In the genomic region with DNA sequence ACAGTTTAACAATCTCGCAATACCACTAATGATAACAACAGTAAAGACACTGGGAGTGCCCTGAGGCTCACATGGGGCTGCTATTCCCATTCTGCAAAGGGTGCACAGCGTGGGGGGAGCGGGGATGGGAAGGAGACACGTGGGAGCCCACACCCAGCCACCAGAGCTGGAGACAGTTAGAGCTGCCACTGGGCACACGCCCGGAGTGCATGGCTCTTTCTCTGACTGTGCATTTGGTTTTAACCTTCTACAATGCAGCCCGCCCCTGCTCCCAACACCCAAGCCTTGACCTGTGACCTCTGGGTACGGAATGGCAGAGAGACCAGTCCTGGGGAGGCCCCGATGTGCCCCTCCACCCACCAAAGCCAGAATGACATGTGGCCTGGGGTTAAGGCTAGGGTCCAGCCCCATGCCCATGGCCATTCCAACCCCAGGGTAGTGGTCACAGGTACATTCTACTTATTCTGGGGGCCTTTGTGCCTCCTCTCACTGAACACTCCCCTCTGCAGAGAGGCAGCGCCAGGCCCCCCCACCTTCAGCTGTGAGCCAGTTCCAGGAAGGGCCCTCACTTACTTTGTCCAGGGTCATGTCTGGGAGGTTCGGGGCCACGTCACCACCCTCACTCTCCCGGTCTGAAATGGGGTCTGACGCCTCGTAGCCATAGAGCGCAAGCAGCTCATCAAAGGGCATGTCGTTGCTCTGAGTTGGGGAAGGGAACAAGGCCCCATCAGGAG, we compare ENCODE assay signal across 21 cellular contexts. TPM values are rescaled to one million over a fixed set of nuclear protein-coding genes. Genes with fewer than 3 reads are reported as not detected.
DNase-seq lines count a peak whose midpoint lies in the region; ATAC-seq and TF ChIP-seq lines count a peak whose summit lies in the region.
"Had no signal": no experiment of that assay in that cellular context is flagged by ENCODE, and none has a peak within 500 bp of the region (broad histone marks: within the 10 kb centered on the region; RNA-seq: fewer than 3 reads in every experiment).

No MANE protein-coding gene starts in this region.

- H3K4me3 Mint-ChIP-seq in CD14-positive monocyte = no peak overlapping the region
- H3K4me3 Mint-ChIP-seq in central memory CD8-positive, alpha-beta T cell = no peak overlapping the region
- H3K4me3 Mint-ChIP-seq: CD4-positive, alpha-beta memory T cell; GM23338; HFFc6 had no signal

- H3K4me1 ChIP-seq in sigmoid colon = no peaks in the 10 kb centered on the region
- H3K4me1 ChIP-seq: A549 had no signal

- no peaks in the 10 kb centered on the region for H3K4me1 Mint-ChIP-seq in CD14-positive monocyte
- no peaks in the 10 kb centered on the region for H3K4me1 Mint-ChIP-seq in central memory CD8-positive, alpha-beta T cell
- H3K4me1 Mint-ChIP-seq: CD4-positive, alpha-beta memory T cell; GM23338; IgD-negative memory B cell had no signal

- H3K36me3 Mint-ChIP-seq in CD14-positive monocyte = peaks cover 0 to 62% of the 10 kb centered on the region in 2 donors
- H3K36me3 Mint-ChIP-seq in central memory CD8-positive, alpha-beta T cell (ENCODE audit: insufficient read depth) = peaks cover 29% of the 10 kb centered on the region

- H3K9me3 Mint-ChIP-seq in CD14-positive monocyte = peaks cover 31 to 42% (median 41%) of the 10 kb centered on the region in 7 donors
- peaks cover 5% of the 10 kb centered on the region for H3K9me3 Mint-ChIP-seq in central memory CD8-positive, alpha-beta T cell

- peaks cover 0 to 8% (median 1%) of the 10 kb centered on the region in 4 donors for H3K9me3 ChIP-seq in sigmoid colon

- H3K27ac Mint-ChIP-seq in CD14-positive monocyte = no peak overlapping the region
- peak overlapping the region; percentile 46 for H3K27ac Mint-ChIP-seq in central memory CD8-positive, alpha-beta T cell (ENCODE audit: low read depth)
- H3K27ac Mint-ChIP-seq: CD4-positive, alpha-beta memory T cell; GM23338; HFFc6; IgD-negative memory B cell had no signal

- TF ChIP-seq CTCF in CD14-positive monocyte (IDR thresholded peaks at IDR 0.05) (no peak), sigmoid colon (IDR thresholded peaks at IDR 0.05) (no peak)

- DNase-seq in CD14-positive monocyte (ENCODE audit: low spot score) (peak; percentile 39), mesenteric fat pad (ENCODE audit: low spot score) (peak; percentile 59), sigmoid colon (peak; percentile 52), T-helper 2 cell (no peak)
- DNase-seq in central memory CD8-positive, alpha-beta T cell (ENCODE audit: low spot score in 2 of 2) = no peak
- DNase-seq: AML-193; CD4-positive, alpha-beta memory T cell; DMS153; DMS79; GDM1; HFFc6 had no signal

- H3K27me3 Mint-ChIP-seq in CD14-positive monocyte (ENCODE audit: low read depth in 3 of 3) = peaks cover 0 to 2% (median 1%) of the 10 kb centered on the region in 3 donors
- H3K27me3 Mint-ChIP-seq in central memory CD8-positive, alpha-beta T cell = no peaks in the 10 kb centered on the region
- H3K27me3 Mint-ChIP-seq: CD4-positive, alpha-beta memory T cell; IgD-negative memory B cell had no signal

- H3K27ac ChIP-seq in sigmoid colon = no peak overlapping the region
- H3K27ac ChIP-seq: 22Rv1, A549, C4-2B had no signal

- WGBS in sigmoid colon, 2 donors = 96 to 97% methylated on average over 17 of the region's 17 CpGs

- no peak overlapping the region for H3K4me3 ChIP-seq in sigmoid colon
- H3K4me3 ChIP-seq: A549, GM23338 had no signal

- TF ChIP-seq EP300 in sigmoid colon (IDR thresholded peaks at IDR 0.05) = no peak

- no peaks in the 10 kb centered on the region for H3K27me3 ChIP-seq in sigmoid colon

- intact Hi-C loops in CD14-positive monocyte (cut with micrococcal nuclease) = no loop called here
- intact Hi-C loops in sigmoid colon (cut with DNase I) = no loop called here

- TF ChIP-seq POLR2A in sigmoid colon (IDR thresholded peaks at IDR 0.05) = no peak

- no peak for ATAC-seq in central memory CD8-positive, alpha-beta T cell (replicated peaks; ENCODE audit: extremely low read depth, poor library complexity, severe bottlenecking)
- ATAC-seq in HG03175 (IDR thresholded peaks at IDR 0.05; ENCODE audit: unreplicated experiment) (no peak), HG03159 (IDR thresholded peaks at IDR 0.05; ENCODE audit: unreplicated experiment) (no peak), GM21515 (IDR thresholded peaks at IDR 0.05; ENCODE audit: unreplicated experiment) (no peak)
- ATAC-seq: A549, GM23338, HCT116, HepG2 had no signal

- H3K36me3 ChIP-seq in sigmoid colon = peaks cover 21 to 92% (median 67%) of the 10 kb centered on the region in 4 donors

RNA-seq across cellular contexts. Expression of a gene that starts 17.1 kb away (rescaled TPM):
- polyA plus RNA-seq in CD14-positive monocyte = 1 to 10 TPM; 3.6 to 6.9 TPM
- 53.5 TPM for total RNA-seq in mesenteric fat pad
- 10 to 100 TPM; 11.4 to 31.9 (median 13.0) TPM for total RNA-seq in sigmoid colon
- polyA plus RNA-seq in sigmoid colon = 10 to 100 TPM in 1 of 3 donors, 1 to 10 TPM in 2; 6.6 to 15.5 (median 7.4) TPM

RNA-seq across cellular contexts. Expression of a gene that starts 36.3 kb away (rescaled TPM):
- polyA plus RNA-seq in CD14-positive monocyte (not detected), sigmoid colon (100 to 1,000 TPM in 1 of 3 donors, 10 to 100 TPM in 2; 22.2 to 111 (median 29.6) TPM)
- total RNA-seq in mesenteric fat pad (7.9 TPM), sigmoid colon (1 to 10 TPM; 1.6 to 3.6 (median 2.3) TPM)
- total RNA-seq: HepG2 had no signal
- polyA plus RNA-seq: HepG2 had no signal

Comparison
In these comparisons a context has a peak if more than half of its experiments do, and no peak if none do; other contexts are left out.
1. DNase-seq: peak in CD14-positive monocyte (single experiment), mesenteric fat pad (single experiment) and sigmoid colon (single experiment); none in central memory CD8-positive, alpha-beta T cell (0 of 2) and T-helper 2 cell (0 of 5).